Comparison of ENCODE assay signal across 10 cellular contexts in the genomic region with DNA sequence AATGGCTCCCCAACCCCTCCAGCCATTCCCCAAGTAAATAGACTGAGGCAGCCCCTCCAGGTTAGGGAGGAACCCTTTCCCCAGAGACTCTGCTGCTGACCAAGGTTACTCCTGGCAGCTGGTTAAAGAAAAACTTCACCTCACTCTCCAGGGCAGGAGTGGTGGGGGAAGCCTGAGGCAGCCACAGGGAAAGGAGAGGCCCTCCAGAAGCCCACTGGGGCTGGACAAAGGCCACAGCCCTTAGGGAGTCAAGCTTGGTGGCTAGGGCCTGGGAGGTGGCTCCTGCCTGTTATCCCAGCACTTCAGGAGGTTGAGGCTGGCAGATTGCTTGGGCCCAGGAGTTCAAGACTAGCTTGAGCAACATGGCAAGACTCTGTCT. TPM values are rescaled to one million over a fixed set of nuclear protein-coding genes. Genes with fewer than 3 reads are reported as not detected.
DNase-seq lines count a peak whose midpoint lies in the region; ATAC-seq and TF ChIP-seq lines count a peak whose summit lies in the region.
"Had no signal": no experiment of that assay in that cellular context is flagged by ENCODE, and none has a peak within 500 bp of the region (broad histone marks: within the 10 kb centered on the region; RNA-seq: fewer than 3 reads in every experiment).

No MANE protein-coding gene starts in this region.

- TF ChIP-seq EP300 in upper lobe of left lung (IDR thresholded peaks at IDR 0.05): no peak

- no peaks in the 10 kb centered on the region for H3K9me3 Mint-ChIP-seq in activated naive CD4-positive, alpha-beta T cell treated with anti-CD3 and anti-CD28 coated beads, Interleukin-2, amount 50 U/mL, for 24 hours
- no peaks in the 10 kb centered on the region for H3K9me3 Mint-ChIP-seq in mesothelial cell of epicardium

- ATAC-seq in body of pancreas (no peak), upper lobe of left lung (ENCODE audit: low FRiP score in 2 of 2) (no peak)

- peaks cover 25% of the 10 kb centered on the region for H3K4me1 ChIP-seq in body of pancreas
- peaks cover 19 to 33% (median 29%) of the 10 kb centered on the region in 4 donors for H3K4me1 ChIP-seq in upper lobe of left lung

- H3K27me3 Mint-ChIP-seq in activated naive CD4-positive, alpha-beta T cell treated with anti-CD3 and anti-CD28 coated beads, Interleukin-2, amount 50 U/mL, for 24 hours: no peaks in the 10 kb centered on the region
- no peaks in the 10 kb centered on the region for H3K27me3 Mint-ChIP-seq in mesothelial cell of epicardium (ENCODE audit: low read depth)

- H3K9me3 ChIP-seq in body of pancreas: no peaks in the 10 kb centered on the region
- no peaks in the 10 kb centered on the region for H3K9me3 ChIP-seq in upper lobe of left lung

- intact Hi-C loops in body of pancreas (cut with DNase I): no loop called here

- H3K4me3 ChIP-seq in body of pancreas (no peak overlapping the region), upper lobe of left lung (peak overlapping the region in 2 of 4 donors; percentile 65 to 67)

- no peak for DNase-seq in activated naive CD4-positive, alpha-beta T cell treated with Interleukin-2 at 50 U/mL for 16 hours
- DNase-seq in body of pancreas: no peak
- no peak for DNase-seq in mesothelial cell of epicardium (ENCODE audit: low spot score in 2 of 2, unreplicated experiment in 2 of 2)
- DNase-seq in upper lobe of left lung: no peak
- DNase-seq in ecto neural progenitor cell (ENCODE audit: low spot score): no peak
- no peak for DNase-seq in dermis blood vessel endothelial cell
- no peak for DNase-seq in middle frontal gyrus (ENCODE audit: extremely low spot score, low spot score)
- DNase-seq: brain microvascular endothelial cell, midbrain had no signal

- no peak for TF ChIP-seq CTCF in body of pancreas (IDR thresholded peaks at IDR 0.05)
- no peak for TF ChIP-seq CTCF in mesothelial cell of epicardium (IDR thresholded peaks at IDR 0.05; ENCODE audit: unreplicated experiment)
- no peak for TF ChIP-seq CTCF in upper lobe of left lung (IDR thresholded peaks at IDR 0.05)

- peak overlapping the region; percentile 93 for H3K27ac Mint-ChIP-seq in activated naive CD4-positive, alpha-beta T cell treated with anti-CD3 and anti-CD28 coated beads, Interleukin-2, amount 50 U/mL, for 24 hours
- H3K27ac Mint-ChIP-seq in mesothelial cell of epicardium: peak overlapping the region; percentile 99

- H3K36me3 Mint-ChIP-seq in activated naive CD4-positive, alpha-beta T cell treated with anti-CD3 and anti-CD28 coated beads, Interleukin-2, amount 50 U/mL, for 24 hours: no peaks in the 10 kb centered on the region
- H3K36me3 Mint-ChIP-seq in mesothelial cell of epicardium: peaks cover 3% of the 10 kb centered on the region

- peak overlapping the region; percentile 94 for H3K4me3 Mint-ChIP-seq in activated naive CD4-positive, alpha-beta T cell treated with anti-CD3 and anti-CD28 coated beads, Interleukin-2, amount 50 U/mL, for 24 hours
- peak overlapping the region; percentile 77 for H3K4me3 Mint-ChIP-seq in mesothelial cell of epicardium

- H3K27ac ChIP-seq in body of pancreas (peak overlapping the region; percentile 32 to 97 (median 94)), upper lobe of left lung (peak overlapping the region; percentile 88 to 96 (median 93))

- H3K4me1 Mint-ChIP-seq in activated naive CD4-positive, alpha-beta T cell treated with anti-CD3 and anti-CD28 coated beads, Interleukin-2, amount 50 U/mL, for 24 hours: peaks cover 23% of the 10 kb centered on the region
- H3K4me1 Mint-ChIP-seq in mesothelial cell of epicardium: peaks cover 23% of the 10 kb centered on the region

- H3K27me3 ChIP-seq in body of pancreas: no peaks in the 10 kb centered on the region
- no peaks in the 10 kb centered on the region for H3K27me3 ChIP-seq in upper lobe of left lung
- H3K27me3 ChIP-seq: brain microvascular endothelial cell had no signal

- no peaks in the 10 kb centered on the region for H3K36me3 ChIP-seq in body of pancreas (replicated peaks in 1 of 2; ENCODE audit: insufficient read depth in 1 of 2, low read depth in 2 of 2)
- H3K36me3 ChIP-seq in upper lobe of left lung: no peaks in the 10 kb centered on the region
- H3K36me3 ChIP-seq: brain microvascular endothelial cell had no signal

- no peak for TF ChIP-seq POLR2A in body of pancreas (IDR thresholded peaks at IDR 0.05)
- no peak for TF ChIP-seq POLR2A in upper lobe of left lung (IDR thresholded peaks at IDR 0.05)

RNA-seq across cellular contexts. Expression of a gene that starts 0.9 kb away (rescaled TPM):
- total RNA-seq in body of pancreas: 10 to 100 TPM; 31.1 to 40.2 TPM
- total RNA-seq in mesothelial cell of epicardium: 47.8 to 59.0 TPM (median 58.7 TPM) in 3 replicates
- total RNA-seq in upper lobe of left lung: 10 to 100 TPM; 17.4 to 65.0 (median 35.9) TPM
- total RNA-seq in dermis blood vessel endothelial cell: 20.6 and 22.6 TPM in 2 replicates

RNA-seq across cellular contexts. Expression of a gene that starts 9.4 kb away (rescaled TPM):
- total RNA-seq in body of pancreas (10 to 100 TPM; 15.5 to 16.1 TPM), mesothelial cell of epicardium (13.7 to 15.5 TPM (median 14.8 TPM) in 3 replicates), upper lobe of left lung (10 to 100 TPM; 15.7 to 44.5 (median 26.3) TPM), dermis blood vessel endothelial cell (5.4 and 6.9 TPM in 2 replicates)

RNA-seq across cellular contexts. Expression of a gene that starts 10.4 kb away (rescaled TPM):
- 10 to 100 TPM; 35.9 to 54.5 TPM for total RNA-seq in body of pancreas
- 25.9 to 27.2 TPM (median 26.0 TPM) in 3 replicates for total RNA-seq in mesothelial cell of epicardium
- total RNA-seq in upper lobe of left lung: 10 to 100 TPM; 35.6 to 62.6 (median 50.0) TPM
- total RNA-seq in dermis blood vessel endothelial cell: 16.8 and 18.7 TPM in 2 replicates

RNA-seq across cellular contexts. Expression of a gene that starts 11.4 kb away (rescaled TPM):
- 100 to 1,000 TPM; 370 to 792 TPM for total RNA-seq in body of pancreas
- 1,237 to 1,322 TPM (median 1,301 TPM) in 3 replicates for total RNA-seq in mesothelial cell of epicardium
- 1,000 to 10,000 TPM in 1 of 6 donors, 100 to 1,000 TPM in 5; 306 to 1,159 (median 770) TPM for total RNA-seq in upper lobe of left lung
- 784 and 1,399 TPM in 2 replicates for total RNA-seq in dermis blood vessel endothelial cell

RNA-seq across cellular contexts. Expression of a gene that starts 17.0 kb away (rescaled TPM):
- 10 to 100 TPM; 16.6 to 24.7 TPM for total RNA-seq in body of pancreas
- total RNA-seq in mesothelial cell of epicardium: 58.3 to 62.0 TPM (median 59.8 TPM) in 3 replicates
- 10 to 100 TPM; 22.7 to 53.4 (median 37.7) TPM for total RNA-seq in upper lobe of left lung
- 26.2 and 31.3 TPM in 2 replicates for total RNA-seq in dermis blood vessel endothelial cell
